ENCODE assay signal across 10 cellular contexts in the genomic region with DNA sequence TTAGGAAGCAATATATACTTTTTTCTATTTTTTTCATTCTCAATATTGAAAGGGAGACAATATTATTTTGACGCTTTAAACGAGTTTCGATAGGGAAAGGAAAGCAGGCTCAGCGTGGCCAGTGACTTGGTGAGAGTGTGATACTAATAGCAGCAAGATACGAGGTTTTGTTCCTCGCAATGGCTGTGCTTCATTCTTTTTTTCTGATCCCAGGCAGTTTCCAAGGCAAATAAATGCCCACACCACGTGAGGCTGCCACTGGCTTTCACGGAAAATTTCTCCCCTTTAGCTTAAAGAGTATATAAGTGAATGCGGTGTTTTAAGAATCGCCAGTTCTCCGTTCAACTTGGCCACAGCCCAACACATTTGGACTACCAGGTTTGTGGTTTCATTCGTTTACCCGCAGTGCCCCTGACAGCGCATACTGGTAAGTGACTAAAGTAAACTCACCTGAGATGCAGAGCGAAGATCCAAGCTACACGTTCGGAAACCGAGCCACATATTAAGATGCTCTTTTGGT.
A peak's percentile ranks its signal among the peaks of the same experiment; 100 is the strongest.
DNase-seq lines count a peak whose midpoint lies in the region; ATAC-seq, FAIRE-seq and TF ChIP-seq lines count a peak whose summit lies in the region.
"Had no signal": no experiment of that assay in that cellular context is flagged by ENCODE, and none has a peak within 500 bp of the region (broad histone marks: within the 10 kb centered on the region; RNA-seq: fewer than 3 reads in every experiment).

No MANE protein-coding gene starts in this region.

- peak in 1 of 3 donors; percentile 27 for DNase-seq in CD4-positive, CD25-positive, alpha-beta regulatory T cell
- no peak for DNase-seq in HFFc6
- peak; percentile 41 for DNase-seq in activated CD8-positive, alpha-beta T cell treated with anti-CD3 and anti-CD28 coated beads for 36 hours
- no peak for DNase-seq in keratinocyte (ENCODE audit: low read depth, low spot score)
- DNase-seq in Karpas-422, result no peak
- no peak for DNase-seq in NCI-H2171 treated with DMSO at 0.1 percent for 48 hours (lab: John Stamatoyannopoulos, UW)
- no peak for DNase-seq in pancreas
- DNase-seq: aorta, NCI-H1436 had no signal

- H3K4me3 Mint-ChIP-seq in CD4-positive, CD25-positive, alpha-beta regulatory T cell, result peak overlapping the region; percentile 12 to 73 (median 65)
- H3K4me3 Mint-ChIP-seq in HFFc6, result peak overlapping the region; percentile 88
- H3K4me3 Mint-ChIP-seq in activated CD8-positive, alpha-beta T cell treated with anti-CD3 and anti-CD28 coated beads for 36 hours, result peak overlapping the region; percentile 31

- FAIRE-seq in keratinocyte (lab: Jason Lieb, UNC) (no peak), pancreas (lab: Jason Lieb, UNC) (no peak)

- dilution Hi-C loops in keratinocyte (cut with MboI; ENCODE audit: extremely low pct_ligation_motif_present, low sequenced_read_pairs), result no loop called here

- no peak for TF ChIP-seq CTCF in HFFc6 (IDR thresholded peaks at IDR 0.05)
- no peak for TF ChIP-seq CTCF in activated CD8-positive, alpha-beta T cell treated with anti-CD3 and anti-CD28 coated beads for 36 hours (IDR thresholded peaks at IDR 0.05)
- no peak for TF ChIP-seq CTCF in keratinocyte (optimal IDR thresholded peaks at IDR 0.05 in 1 of 3, IDR thresholded peaks at IDR 0.05 in 1 of 3, conservative IDR thresholded peaks at IDR 0.05 in 1 of 3; ENCODE audit: extremely low read depth in 1 of 3, insufficient read depth in 2 of 3, low read length in 3 of 3)
- TF ChIP-seq CTCF in pancreas (IDR thresholded peaks at IDR 0.05), result no peak

- H3K9ac ChIP-seq in keratinocyte (ENCODE audit: control insufficient read depth, extremely low read depth, insufficient read depth, low read length) (no peak overlapping the region), Karpas-422 (ENCODE audit: low read length) (no peak overlapping the region)

- CTCF ChIA-PET in activated CD8-positive, alpha-beta T cell treated with anti-CD3 and anti-CD28 coated beads for 36 hours (lab: Charles Lee), result interaction anchor here (1.7 kb wide), 1 partner anchor 19 kb away, joined by 3 read pairs; no protein-coding TSS in a partner anchor

- H3K4me2 ChIP-seq in keratinocyte (ENCODE audit: control insufficient read depth, extremely low read depth, insufficient read depth, low read depth, low read length), result peak overlapping the region; percentile 91
- no peak overlapping the region for H3K4me2 ChIP-seq in Karpas-422 (ENCODE audit: low read depth, low read length, poor library complexity, severe bottlenecking)

- H3K9me1 ChIP-seq in keratinocyte (ENCODE audit: control insufficient read depth, extremely low read depth, insufficient read depth, low read length), result no peaks in the 10 kb centered on the region

- H3K79me2 ChIP-seq in keratinocyte (ENCODE audit: control insufficient read depth, insufficient read depth, low read length) (no peaks in the 10 kb centered on the region), Karpas-422 (ENCODE audit: low read length) (no peaks in the 10 kb centered on the region)

- H3K27ac ChIP-seq in CD4-positive, CD25-positive, alpha-beta regulatory T cell (ENCODE audit: insufficient read depth, low read length, poor library complexity, severe bottlenecking), result no peak overlapping the region
- H3K27ac ChIP-seq in keratinocyte (ENCODE audit: control insufficient read depth, insufficient read depth, low read length) (no peak overlapping the region), Karpas-422 (ENCODE audit: low read length) (no peak overlapping the region), pancreas (no peak overlapping the region)

- peaks cover 4 to 25% (median 14%) of the 10 kb centered on the region in 7 donors for H3K9me3 Mint-ChIP-seq in CD4-positive, CD25-positive, alpha-beta regulatory T cell
- no peaks in the 10 kb centered on the region for H3K9me3 Mint-ChIP-seq in HFFc6
- H3K9me3 Mint-ChIP-seq in activated CD8-positive, alpha-beta T cell treated with anti-CD3 and anti-CD28 coated beads for 36 hours, result peaks cover 4% of the 10 kb centered on the region

- peaks cover 70% of the 10 kb centered on the region for H3K27me3 ChIP-seq in CD4-positive, CD25-positive, alpha-beta regulatory T cell (ENCODE audit: control insufficient read depth, insufficient read depth, low read length)
- H3K27me3 ChIP-seq in keratinocyte (ENCODE audit: control insufficient read depth, extremely low read depth, insufficient read depth, low read length), result no peaks in the 10 kb centered on the region
- no peaks in the 10 kb centered on the region for H3K27me3 ChIP-seq in Karpas-422 (ENCODE audit: low read length)
- H3K27me3 ChIP-seq in pancreas, result peaks cover 16 to 84% (median 29%) of the 10 kb centered on the region in 4 donors

- intact Hi-C loops in activated CD8-positive, alpha-beta T cell treated with anti-CD3 and anti-CD28 coated beads for 36 hours (cut with micrococcal nuclease), result no loop called here
- intact Hi-C loops in pancreas (cut with DNase I), result no loop called here

- H3K36me3 Mint-ChIP-seq in CD4-positive, CD25-positive, alpha-beta regulatory T cell, result no peaks in the 10 kb centered on the region
- H3K36me3 Mint-ChIP-seq in HFFc6 (ENCODE audit: low read depth), result no peaks in the 10 kb centered on the region
- H3K36me3 Mint-ChIP-seq in activated CD8-positive, alpha-beta T cell treated with anti-CD3 and anti-CD28 coated beads for 36 hours (ENCODE audit: low read depth), result no peaks in the 10 kb centered on the region

- no peak for ATAC-seq in CD4-positive, CD25-positive, alpha-beta regulatory T cell (ENCODE audit: low read depth in 2 of 2)
- ATAC-seq in activated CD8-positive, alpha-beta T cell treated with anti-CD3 and anti-CD28 coated beads for 36 hours, result no peak
- no peak for ATAC-seq in GM18907 (IDR thresholded peaks at IDR 0.05; ENCODE audit: unreplicated experiment)
- ATAC-seq in pancreas, result no peak

- H3K4me3 ChIP-seq in CD4-positive, CD25-positive, alpha-beta regulatory T cell (ENCODE audit: low read depth, low read length), result no peak overlapping the region
- peak overlapping the region in 2 of 3 experiments; percentile 4 to 63 for H3K4me3 ChIP-seq in keratinocyte (ENCODE audit: control insufficient read depth in 2 of 3, extremely low read depth in 1 of 3, insufficient read depth in 2 of 3, low read depth in 1 of 3, low read length in 3 of 3)
- H3K4me3 ChIP-seq in Karpas-422 (ENCODE audit: low read length), result no peak overlapping the region
- H3K4me3 ChIP-seq in pancreas, result no peak overlapping the region

- H4K20me1 ChIP-seq in keratinocyte (ENCODE audit: control insufficient read depth, extremely low read depth, insufficient read depth, low read length), result no peaks in the 10 kb centered on the region
- H4K20me1 ChIP-seq in Karpas-422 (ENCODE audit: insufficient read depth, low read depth, low read length), result no peaks in the 10 kb centered on the region

- POLR2A ChIA-PET in activated CD8-positive, alpha-beta T cell treated with anti-CD3 and anti-CD28 coated beads for 36 hours (lab: Charles Lee), result interaction anchor here (0.7 to 2.2 kb wide), 3 partner anchors 12 to 376 kb away, joined by 3 to 8 read pairs (median 7); no protein-coding TSS in a partner anchor

- H3K27ac Mint-ChIP-seq in CD4-positive, CD25-positive, alpha-beta regulatory T cell, result peak overlapping the region in 2 of 3 donors; percentile 22 to 80
- peak overlapping the region; percentile 16; the same call in 1 of the 2 replicates for H3K27ac Mint-ChIP-seq in HFFc6
- H3K27ac Mint-ChIP-seq in activated CD8-positive, alpha-beta T cell treated with anti-CD3 and anti-CD28 coated beads for 36 hours, result no peak overlapping the region

- H3K9me2 ChIP-seq in Karpas-422 (replicated peaks; ENCODE audit: insufficient read depth, low read length), result no peaks in the 10 kb centered on the region

- H3K36me3 ChIP-seq in CD4-positive, CD25-positive, alpha-beta regulatory T cell (ENCODE audit: control insufficient read depth, insufficient read depth, low read length), result no peaks in the 10 kb centered on the region
- H3K36me3 ChIP-seq in keratinocyte (ENCODE audit: control insufficient read depth in 2 of 2, extremely low read depth in 1 of 2, insufficient read depth in 2 of 2, low read length in 2 of 2) (no peaks in the 10 kb centered on the region), Karpas-422 (ENCODE audit: insufficient read depth, low read length) (no peaks in the 10 kb centered on the region), pancreas (no peaks in the 10 kb centered on the region)

- peaks cover 18 to 47% (median 24%) of the 10 kb centered on the region in 4 donors for H3K4me1 Mint-ChIP-seq in CD4-positive, CD25-positive, alpha-beta regulatory T cell
- peaks cover 60% of the 10 kb centered on the region for H3K4me1 Mint-ChIP-seq in HFFc6 (ENCODE audit: low read depth)
- H3K4me1 Mint-ChIP-seq in activated CD8-positive, alpha-beta T cell treated with anti-CD3 and anti-CD28 coated beads for 36 hours (ENCODE audit: low read depth), result peaks cover 34% of the 10 kb centered on the region

- peaks cover 95% of the 10 kb centered on the region for H3K27me3 Mint-ChIP-seq in CD4-positive, CD25-positive, alpha-beta regulatory T cell
- H3K27me3 Mint-ChIP-seq in HFFc6 (ENCODE audit: insufficient read depth), result peaks cover 3% of the 10 kb centered on the region
- H3K27me3 Mint-ChIP-seq in activated CD8-positive, alpha-beta T cell treated with anti-CD3 and anti-CD28 coated beads for 36 hours, result peaks cover 68% of the 10 kb centered on the region

- peak overlapping the region; percentile 50 for H2AFZ ChIP-seq in keratinocyte (ENCODE audit: control insufficient read depth, low read length)
- no peak overlapping the region for H2AFZ ChIP-seq in Karpas-422 (ENCODE audit: low read length)

- H3K4me1 ChIP-seq in CD4-positive, CD25-positive, alpha-beta regulatory T cell (ENCODE audit: control insufficient read depth, insufficient read depth, low read length, poor library complexity, severe bottlenecking), result peaks cover 16% of the 10 kb centered on the region
- H3K4me1 ChIP-seq in keratinocyte (ENCODE audit: control insufficient read depth, extremely low read depth, insufficient read depth, low read length) (peaks cover 22% of the 10 kb centered on the region), Karpas-422 (ENCODE audit: low read length) (peaks cover 6% of the 10 kb centered on the region), pancreas (no peaks in the 10 kb centered on the region)

- H3K9me3 ChIP-seq in CD4-positive, CD25-positive, alpha-beta regulatory T cell (ENCODE audit: control insufficient read depth in 2 of 2, low read length in 2 of 2), result peaks cover 17 to 22% of the 10 kb centered on the region in 2 experiments
- H3K9me3 ChIP-seq in keratinocyte (ENCODE audit: control insufficient read depth, low read depth, low read length) (no peaks in the 10 kb centered on the region), Karpas-422 (ENCODE audit: low read length) (no peaks in the 10 kb centered on the region), pancreas (no peaks in the 10 kb centered on the region)

- 11 to 12% methylated on average over 18 of the region's 18 CpGs for WGBS in pancreas, 2 donors

Comparison
In these comparisons a context has a peak if more than half of its experiments do, and no peak if none do; other contexts are left out.
1. H3K4me3 ChIP-seq: peak in keratinocyte (2 of 3); none in CD4-positive, CD25-positive, alpha-beta regulatory T cell (single experiment), Karpas-422 (single experiment) and pancreas (0 of 4).
2. H3K4me3 Mint-ChIP-seq: peak in every context shown above with its lines; median percentile 88 in HFFc6; 65 in CD4-positive, CD25-positive, alpha-beta regulatory T cell; 31 in activated CD8-positive, alpha-beta T cell treated with anti-CD3 and anti-CD28 coated beads for 36 hours.